ENCODE assay signal across 10 cellular contexts in genomic region chr1:162878000-162878596, GRCh38. TPM values are rescaled to one million over a fixed set of nuclear protein-coding genes. Genes with fewer than 3 reads are reported as not detected.
DNase-seq lines count a peak whose midpoint lies in the region; ATAC-seq and TF ChIP-seq lines count a peak whose summit lies in the region.
"Had no signal": no experiment of that assay in that cellular context is flagged by ENCODE, and none has a peak within 500 bp of the region (broad histone marks: within the 10 kb centered on the region; RNA-seq: fewer than 3 reads in every experiment).

No MANE protein-coding gene starts in this region.

- CTCF ChIA-PET in PC-3 (lab: Charles Lee): interaction anchor here (0.6 to 2.4 kb wide), 7 partner anchors 24 to 437 kb away, joined by 3 to 25 read pairs (median 4); partner anchors contain the start of gene RGS4

- H3K27me3 ChIP-seq in PC-3 (ENCODE audit: low read length): no peaks in the 10 kb centered on the region
- no peaks in the 10 kb centered on the region for H3K27me3 ChIP-seq in lower lobe of right lung (ENCODE audit: low read depth)
- H3K27me3 ChIP-seq in aorta (ENCODE audit: control insufficient read depth in 1 of 2, insufficient read depth in 2 of 2, low read length in 1 of 2): no peaks in the 10 kb centered on the region
- H3K27me3 ChIP-seq: BLaER1 treated with 17β-estradiol and CSF1 and Interleukin-3, amounts not matched to agents 10 nM and 100 nM had no signal

- H3K9me2 ChIP-seq in PC-3 (replicated peaks; ENCODE audit: low read length): no peaks in the 10 kb centered on the region

- H3F3A ChIP-seq in PC-3 (ENCODE audit: low read length, unreplicated experiment): peaks cover 3% of the 10 kb centered on the region

- no TSS peak for BruUV-seq in PC-3 (replicated peaks; lab: Mats Ljungman, UMichigan)

- TF ChIP-seq EP300 in Ishikawa (IDR thresholded peaks at IDR 0.05; ENCODE audit: borderline replicate concordance): no peak

- H3K4me1 ChIP-seq in PC-3 (ENCODE audit: insufficient read depth, low read length) (peaks cover 23% of the 10 kb centered on the region), lower lobe of right lung (no peaks in the 10 kb centered on the region), aorta (ENCODE audit: control insufficient read depth in 1 of 2, insufficient read depth in 2 of 2, low read length in 2 of 2) (peaks cover 0 to 1% of the 10 kb centered on the region in 2 donors)
- H3K4me1 ChIP-seq: BLaER1 treated with 17β-estradiol and CSF1 and Interleukin-3, amounts not matched to agents 10 nM and 100 nM had no signal

- TF ChIP-seq CTCF in PC-3 (conservative IDR thresholded peaks at IDR 0.05; ENCODE audit: low read depth, low read length) (peak; percentile 98), coronary artery (IDR thresholded peaks at IDR 0.05) (peak; percentile 66), lower lobe of right lung (IDR thresholded peaks at IDR 0.05) (peak; percentile 61)

- H3K4me3 ChIP-seq in PC-3 (ENCODE audit: low read length) (no peak overlapping the region), coronary artery (no peak overlapping the region), lower lobe of right lung (no peak overlapping the region), aorta (ENCODE audit: low read length in 2 of 2) (no peak overlapping the region)
- H3K4me3 ChIP-seq: BLaER1 treated with 17β-estradiol and CSF1 and Interleukin-3, amounts not matched to agents 10 nM and 100 nM had no signal

- H3K9ac ChIP-seq in PC-3 (ENCODE audit: low read length): no peak overlapping the region
- H3K9ac ChIP-seq: BLaER1 treated with 17β-estradiol and CSF1 and Interleukin-3, amounts not matched to agents 10 nM and 100 nM had no signal

- H4K20me1 ChIP-seq in PC-3 (ENCODE audit: low read length): no peaks in the 10 kb centered on the region
- H4K20me1 ChIP-seq: BLaER1 treated with 17β-estradiol and CSF1 and Interleukin-3, amounts not matched to agents 10 nM and 100 nM had no signal

- intact Hi-C loops in PC-3 (cut with micrococcal nuclease): loop anchor here (1.0 to 2.0 kb wide), 9 partner anchors 21 to 437 kb away; partner anchors contain the start of gene RGS4
- intact Hi-C loops in lower lobe of right lung (cut with DNase I): loop anchor here (5.0 to 10.0 kb wide), 2 partner anchors 297 to 439 kb away; no protein-coding TSS in a partner anchor
- intact Hi-C loops in aorta (cut with DNase I): loop anchor here (2.0 to 5.0 kb wide), 6 partner anchors 27 to 441 kb away; partner anchors contain the start of gene RGS4 (in 2 of the 2)

- peak; percentile 100 for TF ChIP-seq RAD21 in Ishikawa (IDR thresholded peaks at IDR 0.05; ENCODE audit: low read depth)

- H3K79me2 ChIP-seq in PC-3 (ENCODE audit: low read length): no peaks in the 10 kb centered on the region

- H3K27ac ChIP-seq in PC-3 (ENCODE audit: low read length) (no peak overlapping the region), coronary artery (no peak overlapping the region), lower lobe of right lung (no peak overlapping the region), aorta (ENCODE audit: low read depth in 1 of 2, low read length in 2 of 2) (no peak overlapping the region)
- H3K27ac ChIP-seq: BLaER1 treated with 17β-estradiol and CSF1 and Interleukin-3, amounts not matched to agents 10 nM and 100 nM had no signal

- H3K9me3 ChIP-seq in PC-3 (ENCODE audit: low read length) (no peaks in the 10 kb centered on the region), lower lobe of right lung (no peaks in the 10 kb centered on the region), aorta (ENCODE audit: control insufficient read depth, low read length) (no peaks in the 10 kb centered on the region)
- H3K9me3 ChIP-seq: BLaER1 treated with 17β-estradiol and CSF1 and Interleukin-3, amounts not matched to agents 10 nM and 100 nM had no signal

- no peak overlapping the region for H2AFZ ChIP-seq in PC-3 (ENCODE audit: low read length)

- ATAC-seq in PC-3 (peak; percentile 23), lower lobe of right lung (peak; percentile 47 to 79), aorta (ENCODE audit: low FRiP score) (peak; percentile 80)

- DNase-seq in NCI-H1436 (lab: John Stamatoyannopoulos, UW): peak; percentile 71
- DNase-seq in NCI-H1436 treated with DMSO at 0.1 percent for 48 hours (lab: John Stamatoyannopoulos, UW): no peak
- peak; percentile 93 for DNase-seq in PC-3
- DNase-seq in coronary artery (ENCODE audit: low spot score): no peak
- no peak for DNase-seq in lower lobe of right lung
- DNase-seq in aorta: peak; percentile 67 to 77
- no peak for DNase-seq in GDM1 (lab: John Stamatoyannopoulos, UW)

- POLR2A ChIA-PET in PC-3 (lab: Charles Lee; ENCODE audit: unreplicated experiment): no interaction called here

- no peaks in the 10 kb centered on the region for H3K36me3 ChIP-seq in PC-3 (ENCODE audit: low read depth, low read length)
- H3K36me3 ChIP-seq in lower lobe of right lung: no peaks in the 10 kb centered on the region
- no peaks in the 10 kb centered on the region for H3K36me3 ChIP-seq in aorta (ENCODE audit: control insufficient read depth in 1 of 2, insufficient read depth in 2 of 2, low read length in 1 of 2)
- H3K36me3 ChIP-seq: BLaER1 treated with 17β-estradiol and CSF1 and Interleukin-3, amounts not matched to agents 10 nM and 100 nM had no signal

- H3K4me2 ChIP-seq in PC-3 (ENCODE audit: low read length): no peak overlapping the region
- H3K4me2 ChIP-seq: BLaER1 treated with 17β-estradiol and CSF1 and Interleukin-3, amounts not matched to agents 10 nM and 100 nM had no signal

- WGBS in aorta, 2 donors: 9 to 10% methylated on average over 4 of the region's 4 CpGs

TF ChIP-seq in Ishikawa, 13 proteins besides CTCF, POLR2A, EP300 and RAD21:
- TF ChIP-seq MAX (IDR thresholded peaks at IDR 0.05) (no peak), TEAD4 (IDR thresholded peaks at IDR 0.05) (no peak), CREB1 (IDR thresholded peaks at IDR 0.05; ENCODE audit: low read depth) (no peak), USF1 (IDR thresholded peaks at IDR 0.05) (no peak), TAF1 (IDR thresholded peaks at IDR 0.05; ENCODE audit: low read depth) (no peak), TCF12 (IDR thresholded peaks at IDR 0.05; ENCODE audit: low read depth) (no peak), FOXM1 (IDR thresholded peaks at IDR 0.05; ENCODE audit: borderline replicate concordance, low read depth) (no peak), YY1 (IDR thresholded peaks at IDR 0.05; ENCODE audit: low read depth) (no peak), NFIC (IDR thresholded peaks at IDR 0.05) (no peak), EGR1 (IDR thresholded peaks at IDR 0.05) (no peak), REST (IDR thresholded peaks at IDR 0.05; ENCODE audit: low read depth) (no peak), ZBTB7A (IDR thresholded peaks at IDR 0.05; ENCODE audit: low read depth) (no peak), CEBPB (IDR thresholded peaks at IDR 0.05) (no peak)
TF ChIP-seq in Ishikawa: peak in this region for 0.

RNA-seq across cellular contexts. Expression of gene CCDC190, which starts 17.1 kb away (rescaled TPM):
- total RNA-seq in PC-3 (2014; rRNA removed): 0.62 TPM in 1 of 2 replicates, not detected in the other
- 5.2 TPM for total RNA-seq in lower lobe of right lung
- 1 to 10 TPM; 1.6 to 2.2 TPM for total RNA-seq in aorta
- polyA plus RNA-seq in aorta: 1 to 10 TPM; 1.0 to 4.1 TPM
- total RNA-seq: activated naive CD4-positive, alpha-beta T cell treated with anti-CD3 and anti-CD28 coated beads, Interleukin-2, amount 50 U/mL, for 72 hours had no signal

Comparison
In these comparisons a context has a peak if more than half of its experiments do, and no peak if none do; other contexts are left out.
1. DNase-seq: peak in NCI-H1436 (single experiment), PC-3 (single experiment) and aorta (2 of 2); none in NCI-H1436 treated with DMSO at 0.1 percent for 48 hours (single experiment), coronary artery (single experiment), lower lobe of right lung (single experiment) and GDM1 (single experiment).
2. ATAC-seq: peak in every context shown above with its lines; median percentile 80 in aorta; 63 in lower lobe of right lung; 23 in PC-3.
3. Peak in every context shown above with its lines, with median percentiles within 50 percentile points of each other: CTCF ChIP-seq.